8 cellular contexts compared by ENCODE assay signal in the genomic region with DNA sequence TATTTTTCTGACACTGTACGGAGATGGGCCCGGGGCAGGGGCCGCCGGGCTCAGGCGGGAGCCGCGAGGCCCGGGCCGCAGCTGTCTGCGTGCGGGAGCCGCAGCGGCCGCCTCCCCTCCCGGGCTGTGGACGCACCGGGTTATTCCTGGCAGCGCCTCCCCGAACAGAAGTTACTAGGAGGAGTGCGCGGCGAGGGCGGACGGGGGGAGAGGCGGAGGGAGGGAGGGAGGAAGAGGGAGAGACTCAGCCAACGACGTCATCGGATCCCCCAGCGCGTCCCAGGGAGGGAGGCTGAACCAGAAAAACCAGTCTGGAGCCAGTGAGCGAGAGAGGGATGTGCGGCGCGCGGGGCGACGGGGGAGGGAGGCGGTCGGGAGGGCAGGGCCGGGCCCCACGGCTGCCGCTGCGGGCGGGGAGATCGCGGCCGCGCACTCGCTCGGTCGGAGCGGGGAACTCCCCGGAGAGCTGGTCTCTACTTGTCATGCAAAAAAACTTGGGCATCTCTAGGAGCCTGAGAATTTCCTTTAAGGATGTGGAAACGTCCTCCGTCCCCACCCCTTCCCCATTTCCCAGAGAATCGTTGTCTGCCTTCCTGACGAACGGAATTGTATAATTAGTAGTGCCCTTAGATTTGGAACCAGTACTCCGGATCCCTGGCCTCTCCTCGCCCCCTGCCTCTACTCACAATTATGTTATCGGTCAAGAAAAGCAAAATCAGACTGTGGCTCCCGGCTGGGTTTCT. TPM values are rescaled to one million over a fixed set of nuclear protein-coding genes. Genes with fewer than 3 reads are reported as not detected.
DNase-seq lines count a peak whose midpoint lies in the region; ATAC-seq and TF ChIP-seq lines count a peak whose summit lies in the region.

No MANE protein-coding gene starts in this region.

- peak overlapping the region; percentile 93 for H3K4me3 ChIP-seq in left ventricle myocardium inferior

- peaks cover 55% of the 10 kb centered on the region for H3K4me1 ChIP-seq in left ventricle myocardium inferior

- H3K4me3 Mint-ChIP-seq in T-helper 17 cell = peak overlapping the region; percentile 91
- H3K4me3 Mint-ChIP-seq in type B pancreatic cell = peak overlapping the region; percentile 99

- ATAC-seq in T-helper 17 cell = peak; percentile 59

- CTCF ChIA-PET in HEK293T (lab: Yijun Ruan, JAX) = interaction anchor here (1.0 kb wide), 1 partner anchor 114 kb away, joined by 4 read pairs; no protein-coding TSS in a partner anchor

- H3K27ac Mint-ChIP-seq in T-helper 17 cell (peak overlapping the region; percentile 94), type B pancreatic cell (peak overlapping the region; percentile 98)

- POLR2A ChIA-PET in HEK293T (lab: Yijun Ruan, JAX) = interaction anchor here (1.0 to 1.8 kb wide), 5 partner anchors 45 to 210 kb away, joined by 3 to 5 read pairs (median 3); no protein-coding TSS in a partner anchor

- TF ChIP-seq CTCF in left ventricle myocardium inferior (IDR thresholded peaks at IDR 0.05; ENCODE audit: borderline replicate concordance) = no peak
- no peak for TF ChIP-seq CTCF in type B pancreatic cell (conservative IDR thresholded peaks at IDR 0.05)

- no peaks in the 10 kb centered on the region for H3K27me3 ChIP-seq in left ventricle myocardium inferior (ENCODE audit: low read depth)

- intact Hi-C loops in left ventricle myocardium inferior (cut with micrococcal nuclease) = loop anchor here (10.0 kb wide), 1 partner anchor 52 kb away; no protein-coding TSS in a partner anchor
- intact Hi-C loops in posterior vena cava (cut with DNase I) = loop anchor here (5.0 to 10.0 kb wide), 4 partner anchors 62 to 254 kb away; no protein-coding TSS in a partner anchor

- H3K36me3 ChIP-seq in left ventricle myocardium inferior = no peaks in the 10 kb centered on the region

- H3K27ac ChIP-seq in left ventricle myocardium inferior (replicated peaks) = peak overlapping the region; percentile 98

- H3K27me3 Mint-ChIP-seq in T-helper 17 cell (no peaks in the 10 kb centered on the region), type B pancreatic cell (peaks cover 40% of the 10 kb centered on the region)

- DNase-seq in ELR (ENCODE audit: low read depth) = peak; percentile 99
- peak; percentile 90 for DNase-seq in HEK293T (ENCODE audit: extremely low spot score)
- peak; percentile 94 for DNase-seq in NCI-H1048 (lab: John Stamatoyannopoulos, UW)
- DNase-seq in T-helper 17 cell = peak; percentile 88 to 93 (median 89)
- DNase-seq in amygdala (lab: John Stamatoyannopoulos, UW) = peak; percentile 50 to 97 (median 94)
- DNase-seq in left ventricle myocardium inferior = peak; percentile 98
- peak; percentile 99 for DNase-seq in posterior vena cava (ENCODE audit: low spot score)
- peak; percentile 89 for DNase-seq in type B pancreatic cell (ENCODE audit: extremely low spot score, unreplicated experiment)

- H3K4me1 Mint-ChIP-seq in T-helper 17 cell = peaks cover 29% of the 10 kb centered on the region
- peaks cover 22% of the 10 kb centered on the region for H3K4me1 Mint-ChIP-seq in type B pancreatic cell (ENCODE audit: unreplicated experiment)

- H3K9me3 ChIP-seq in T-helper 17 cell (ENCODE audit: control insufficient read depth, low read length, poor library complexity, severe bottlenecking) (no peaks in the 10 kb centered on the region), left ventricle myocardium inferior (replicated peaks) (no peaks in the 10 kb centered on the region)

- no peaks in the 10 kb centered on the region for H3K36me3 Mint-ChIP-seq in T-helper 17 cell (ENCODE audit: low read depth)
- no peaks in the 10 kb centered on the region for H3K36me3 Mint-ChIP-seq in type B pancreatic cell

- no peaks in the 10 kb centered on the region for H3K9me3 Mint-ChIP-seq in type B pancreatic cell

TF ChIP-seq in HEK293T, 16 proteins besides CTCF, POLR2A, EP300 and RAD21:
- no peak for TF ChIP-seq ELF4 (IDR thresholded peaks at IDR 0.05)
- TF ChIP-seq ZNF384 (IDR thresholded peaks at IDR 0.05) = no peak
- no peak for TF ChIP-seq HDGF (IDR thresholded peaks at IDR 0.05; ENCODE audit: borderline replicate concordance)
- no peak for TF ChIP-seq TARDBP (IDR thresholded peaks at IDR 0.05)
- TF ChIP-seq CTBP1 (IDR thresholded peaks at IDR 0.05; ENCODE audit: borderline replicate concordance) = no peak
- no peak for TF ChIP-seq FOXK2 (IDR thresholded peaks at IDR 0.05)
- no peak for TF ChIP-seq ARNT (IDR thresholded peaks at IDR 0.05)
- no peak for TF ChIP-seq L3MBTL2 (conservative IDR thresholded peaks at IDR 0.05)
- TF ChIP-seq FOXM1 (IDR thresholded peaks at IDR 0.05; ENCODE audit: borderline replicate concordance) = no peak
- TF ChIP-seq SP1 (IDR thresholded peaks at IDR 0.05) = no peak
- TF ChIP-seq FOXA1 (IDR thresholded peaks at IDR 0.05) = no peak
- TF ChIP-seq, protein P1, sequence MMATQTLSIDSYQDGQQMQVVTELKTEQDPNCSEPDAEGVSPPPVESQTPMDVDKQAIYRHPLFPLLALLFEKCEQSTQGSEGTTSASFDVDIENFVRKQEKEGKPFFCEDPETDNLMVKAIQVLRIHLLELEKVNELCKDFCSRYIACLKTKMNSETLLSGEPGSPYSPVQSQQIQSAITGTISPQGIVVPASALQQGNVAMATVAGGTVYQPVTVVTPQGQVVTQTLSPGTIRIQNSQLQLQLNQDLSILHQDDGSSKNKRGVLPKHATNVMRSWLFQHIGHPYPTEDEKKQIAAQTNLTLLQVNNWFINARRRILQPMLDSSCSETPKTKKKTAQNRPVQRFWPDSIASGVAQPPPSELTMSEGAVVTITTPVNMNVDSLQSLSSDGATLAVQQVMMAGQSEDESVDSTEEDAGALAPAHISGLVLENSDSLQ (IDR thresholded peaks at IDR 0.05) = no peak
- no peak for TF ChIP-seq LEF1 (IDR thresholded peaks at IDR 0.05; ENCODE audit: borderline replicate concordance)
- TF ChIP-seq SUZ12 (IDR thresholded peaks at IDR 0.05) = no peak
- TF ChIP-seq BHLHE40 (IDR thresholded peaks at IDR 0.05; ENCODE audit: borderline replicate concordance) = no peak
- TF ChIP-seq NFRKB (IDR thresholded peaks at IDR 0.05) = no peak

RNA-seq across cellular contexts. Expression of a gene that starts 1.4 kb away (rescaled TPM):
- total RNA-seq in T-helper 17 cell (10 to 100 TPM; 73.6 to 78.6 TPM), left ventricle myocardium inferior (16.2 TPM), posterior vena cava (10 to 100 TPM; 28.4 to 30.8 TPM), type B pancreatic cell (ENCODE audit: low replicate concordance) (12.3 and 34.1 TPM in 2 replicates)

Comparison
In these comparisons a context has a peak if more than half of its experiments do, and no peak if none do; other contexts are left out.
1. Peak in every context shown above with its lines: DNase-seq, ATAC-seq, H3K4me3 ChIP-seq and H3K27ac ChIP-seq.